13 cellular contexts compared by ENCODE assay signal in the genomic region with DNA sequence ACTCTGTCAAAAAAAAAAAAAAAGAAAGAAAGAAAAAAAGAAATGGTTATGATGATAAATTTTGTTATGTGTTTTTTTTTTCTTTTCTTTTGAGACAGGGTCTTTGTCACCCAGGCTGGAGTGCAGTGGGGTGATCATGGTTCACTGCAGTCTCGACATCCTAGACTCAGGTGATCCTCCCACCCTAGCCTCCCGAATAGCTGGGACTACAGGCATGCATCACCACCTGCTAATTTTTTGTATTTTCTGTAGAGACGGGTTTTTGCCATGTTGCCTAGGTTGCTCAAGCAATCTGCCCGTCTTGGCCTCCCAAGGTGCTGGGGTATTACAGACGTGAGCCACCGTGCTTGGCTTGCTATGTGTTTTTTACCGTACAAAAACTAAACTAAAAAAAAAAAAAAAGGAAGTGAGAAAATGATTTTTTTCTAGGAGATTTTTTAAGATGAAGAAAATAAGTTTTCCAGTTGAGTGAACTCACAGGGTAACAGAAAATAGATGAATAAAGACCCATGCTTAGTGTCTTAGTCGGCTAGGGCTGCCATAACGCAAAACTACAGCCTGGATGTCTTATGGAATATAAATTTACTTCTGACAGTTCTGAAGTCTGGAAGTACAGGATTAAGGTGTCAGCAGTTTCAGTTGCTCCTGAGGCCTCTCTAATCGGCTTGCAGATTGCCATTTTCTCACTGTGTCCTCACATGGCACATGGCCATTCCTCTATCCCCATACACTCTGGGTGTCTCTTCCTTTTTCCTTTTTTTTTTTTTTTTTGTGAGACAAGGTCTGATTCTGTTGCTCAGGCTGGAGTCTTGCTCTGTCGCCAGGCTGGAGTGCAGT. TPM values are rescaled to one million over a fixed set of nuclear protein-coding genes. Genes with fewer than 3 reads are reported as not detected.
A peak's percentile ranks its signal among the peaks of the same experiment; 100 is the strongest.
DNase-seq lines count a peak whose midpoint lies in the region; ATAC-seq and TF ChIP-seq lines count a peak whose summit lies in the region.
"Had no signal": no experiment of that assay in that cellular context is flagged by ENCODE, and none has a peak within 500 bp of the region (broad histone marks: within the 10 kb centered on the region; RNA-seq: fewer than 3 reads in every experiment).

No MANE protein-coding gene starts in this region.

- ATAC-seq in GM18867 (IDR thresholded peaks at IDR 0.05; ENCODE audit: unreplicated experiment) = peak; percentile 73
- ATAC-seq in GM21528 (IDR thresholded peaks at IDR 0.05; ENCODE audit: low FRiP score, unreplicated experiment) = peak; percentile 72
- ATAC-seq in HG03432 (IDR thresholded peaks at IDR 0.05; ENCODE audit: unreplicated experiment) = peak; percentile 78

- no peak for TF ChIP-seq CTCF in MCF 10A (IDR thresholded peaks at IDR 0.05; ENCODE audit: unreplicated experiment)
- no peak for TF ChIP-seq CTCF in mammary epithelial cell (conservative IDR thresholded peaks at IDR 0.05 in 1 of 2, IDR thresholded peaks at IDR 0.05 in 1 of 2; ENCODE audit: extremely low read depth in 1 of 2, insufficient read depth in 1 of 2, low read depth in 1 of 2, low read length in 2 of 2)

- dilution Hi-C loops in mammary epithelial cell (cut with HindIII; ENCODE audit: low sequenced_read_pairs) = no loop called here

- no peaks in the 10 kb centered on the region for H3K27me3 ChIP-seq in mammary epithelial cell (ENCODE audit: insufficient read depth, low read length)

- H3K27me3 Mint-ChIP-seq in MCF 10A (ENCODE audit: insufficient read depth, unreplicated experiment) = no peaks in the 10 kb centered on the region

- no peaks in the 10 kb centered on the region for H3K4me1 ChIP-seq in mammary epithelial cell (ENCODE audit: insufficient read depth, low read length)

- BruUV-seq in MCF 10A (replicated peaks; lab: Mats Ljungman, UMichigan) = no TSS peak
- no TSS peak for BruUV-seq in mammary epithelial cell (replicated peaks; lab: Mats Ljungman, UMichigan)

- in situ Hi-C loops in mammary epithelial cell (cut with MboI; ENCODE audit: low sequenced_read_pairs in 2 of 2) = no loop called here

- no peak overlapping the region for H3K27ac ChIP-seq in mammary epithelial cell (ENCODE audit: insufficient read depth, low read depth, low read length)

- 57% methylated on average over 9 of the region's 11 CpGs for WGBS in mammary epithelial cell (ENCODE audit: low coverage, missing lambda C conversion rate)

- no peaks in the 10 kb centered on the region for H3K9me3 ChIP-seq in mammary epithelial cell (replicated peaks; ENCODE audit: insufficient read depth, low read length)

- H3K36me3 Mint-ChIP-seq in MCF 10A (ENCODE audit: insufficient read depth, unreplicated experiment) = no peaks in the 10 kb centered on the region

- no peak overlapping the region for H3K27ac Mint-ChIP-seq in MCF 10A (ENCODE audit: low read depth, unreplicated experiment)

- H3K9ac ChIP-seq in mammary epithelial cell (ENCODE audit: insufficient read depth, low read length) = no peak overlapping the region

- H4K20me1 ChIP-seq in mammary epithelial cell (ENCODE audit: insufficient read depth, low read length) = no peaks in the 10 kb centered on the region

- no peaks in the 10 kb centered on the region for H3K9me3 Mint-ChIP-seq in MCF 10A (ENCODE audit: unreplicated experiment)

- H3K36me3 ChIP-seq in mammary epithelial cell (ENCODE audit: insufficient read depth, low read length) = no peaks in the 10 kb centered on the region

- no peak overlapping the region for H3K4me3 ChIP-seq in mammary epithelial cell (replicated peaks in 1 of 3; ENCODE audit: insufficient read depth in 1 of 3, low read depth in 2 of 3, low read length in 3 of 3)

- H3K4me3 Mint-ChIP-seq in MCF 10A (ENCODE audit: unreplicated experiment) = no peak overlapping the region

- H3K4me1 Mint-ChIP-seq in MCF 10A (ENCODE audit: insufficient read depth, unreplicated experiment) = no peaks in the 10 kb centered on the region

- no peak overlapping the region for H3K4me2 ChIP-seq in mammary epithelial cell (ENCODE audit: insufficient read depth, low read depth, low read length)

- H3K79me2 ChIP-seq in mammary epithelial cell (ENCODE audit: insufficient read depth, low read length) = no peaks in the 10 kb centered on the region

- no peak overlapping the region for H2AFZ ChIP-seq in mammary epithelial cell (ENCODE audit: low read depth, low read length)

- CTCF ChIA-PET in MCF 10A (lab: Yijun Ruan, JAX) (interaction anchor here (0.7 to 1.0 kb wide), 2 partner anchors 88 to 807 kb away, joined by 3 read pairs; no protein-coding TSS in a partner anchor), mammary epithelial cell (lab: Charles Lee; ENCODE audit: low non-redundant PET) (interaction anchor here (0.7 kb wide), 1 partner anchor 88 kb away, joined by 4 read pairs; no protein-coding TSS in a partner anchor)

- intact Hi-C loops in MCF 10A (cut with micrococcal nuclease) = no loop called here
- intact Hi-C loops in mammary epithelial cell (cut with micrococcal nuclease) = no loop called here

- DNase-seq in islet precursor cell (peak; percentile 29), MCF 10A (ENCODE audit: unreplicated experiment) (no peak), mammary epithelial cell (no peak), NCI-H2081 treated with DMSO at 0.1 percent for 48 hours (lab: John Stamatoyannopoulos, UW) (no peak)
- no peak for DNase-seq in stimulated activated CD4-positive, alpha-beta T cell treated with anti-CD3 and anti-CD28 coated beads, Interleukin-1b, Interleukin-23, amount 100 ng/mL, for 48 hours
- DNase-seq: cerebellar nuclear complex, NCI-H226, posterior cingulate gyrus, T-helper 9 cell had no signal

- POLR2A ChIA-PET in MCF 10A (lab: Yijun Ruan, JAX) = no interaction called here

RNA-seq across cellular contexts. Expression of a gene that starts 13.2 kb away (rescaled TPM):
- total RNA-seq in MCF 10A (2022) (not detected in 2 replicates), mammary epithelial cell (not detected)
- polyA plus RNA-seq in mammary epithelial cell = not detected
- polyA minus RNA-seq in mammary epithelial cell = not detected
- total RNA-seq: fibroblast of villous mesenchyme had no signal

RNA-seq across cellular contexts. Expression of a gene that starts 15.9 kb away (rescaled TPM):
- total RNA-seq in MCF 10A (2022) = 61.2 and 101 TPM in 2 replicates
- 100 to 1,000 TPM in 1 of 2 donors, 10 to 100 TPM in 1; 93.1 to 231 TPM for total RNA-seq in mammary epithelial cell
- polyA plus RNA-seq in mammary epithelial cell = 32.4 TPM
- polyA minus RNA-seq in mammary epithelial cell = 50.0 TPM

RNA-seq across cellular contexts. Expression of a gene that starts 37.1 kb away (rescaled TPM):
- total RNA-seq in MCF 10A (2022) (0.61 and 1.7 TPM in 2 replicates), mammary epithelial cell (1 to 10 TPM in 1 of 2 donors, under 1 TPM in 1; 0.50 to 1.3 TPM)
- polyA plus RNA-seq in mammary epithelial cell = 1.1 TPM
- not detected for polyA minus RNA-seq in mammary epithelial cell
- total RNA-seq: fibroblast of villous mesenchyme had no signal

RNA-seq across cellular contexts. Expression of a gene that starts 42.0 kb away (rescaled TPM):
- 72.9 and 80.1 TPM in 2 replicates for total RNA-seq in MCF 10A (2022)
- total RNA-seq in mammary epithelial cell = 10 to 100 TPM; 21.0 to 50.8 TPM
- 18.3 TPM for polyA plus RNA-seq in mammary epithelial cell
- polyA minus RNA-seq in mammary epithelial cell = 11.8 TPM
